Comparison of ENCODE assay signal across 4 cellular contexts in genomic region chr16:52004343-52004742, GRCh38.
"Had no signal": no experiment of that assay in that cellular context is flagged by ENCODE, and none has a peak within 500 bp of the region (broad histone marks: within the 10 kb centered on the region; RNA-seq: fewer than 3 reads in every experiment).

No MANE protein-coding gene starts in this region.

- H3K4me2 ChIP-seq: KMS-11 had no signal

- H3K27ac ChIP-seq: HL-60, KMS-11 had no signal

- H3K9ac ChIP-seq: KMS-11 had no signal

- H3K4me3 ChIP-seq: K562 had no signal

- ATAC-seq: HepG2, K562 had no signal
